ENCODE assay signal across 1 cellular context in the genomic region with DNA sequence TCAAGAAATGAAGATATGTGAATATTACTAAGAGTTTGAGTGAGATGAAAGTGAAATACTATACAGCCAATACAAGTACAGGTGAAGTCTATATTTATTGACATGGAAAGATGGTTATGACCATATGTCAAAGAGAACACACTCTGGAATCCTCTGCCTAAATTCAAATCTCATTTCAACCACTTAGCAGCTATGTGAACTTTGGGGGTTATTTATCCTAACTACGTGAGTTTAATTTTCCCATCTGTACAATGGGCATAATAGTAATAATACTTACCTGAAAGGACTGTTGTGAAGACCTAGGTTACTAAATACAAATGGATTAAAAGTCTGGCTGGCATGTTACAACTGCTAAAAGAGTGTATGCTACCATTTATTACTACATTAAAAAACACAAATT.
TF ChIP-seq lines count a peak whose summit lies in the region.

No MANE protein-coding gene starts in this region.

TF ChIP-seq in K562, 482 proteins besides CTCF, POLR2A, EP300 and RAD21 (continued from another document):
- TF ChIP-seq, protein P1, sequence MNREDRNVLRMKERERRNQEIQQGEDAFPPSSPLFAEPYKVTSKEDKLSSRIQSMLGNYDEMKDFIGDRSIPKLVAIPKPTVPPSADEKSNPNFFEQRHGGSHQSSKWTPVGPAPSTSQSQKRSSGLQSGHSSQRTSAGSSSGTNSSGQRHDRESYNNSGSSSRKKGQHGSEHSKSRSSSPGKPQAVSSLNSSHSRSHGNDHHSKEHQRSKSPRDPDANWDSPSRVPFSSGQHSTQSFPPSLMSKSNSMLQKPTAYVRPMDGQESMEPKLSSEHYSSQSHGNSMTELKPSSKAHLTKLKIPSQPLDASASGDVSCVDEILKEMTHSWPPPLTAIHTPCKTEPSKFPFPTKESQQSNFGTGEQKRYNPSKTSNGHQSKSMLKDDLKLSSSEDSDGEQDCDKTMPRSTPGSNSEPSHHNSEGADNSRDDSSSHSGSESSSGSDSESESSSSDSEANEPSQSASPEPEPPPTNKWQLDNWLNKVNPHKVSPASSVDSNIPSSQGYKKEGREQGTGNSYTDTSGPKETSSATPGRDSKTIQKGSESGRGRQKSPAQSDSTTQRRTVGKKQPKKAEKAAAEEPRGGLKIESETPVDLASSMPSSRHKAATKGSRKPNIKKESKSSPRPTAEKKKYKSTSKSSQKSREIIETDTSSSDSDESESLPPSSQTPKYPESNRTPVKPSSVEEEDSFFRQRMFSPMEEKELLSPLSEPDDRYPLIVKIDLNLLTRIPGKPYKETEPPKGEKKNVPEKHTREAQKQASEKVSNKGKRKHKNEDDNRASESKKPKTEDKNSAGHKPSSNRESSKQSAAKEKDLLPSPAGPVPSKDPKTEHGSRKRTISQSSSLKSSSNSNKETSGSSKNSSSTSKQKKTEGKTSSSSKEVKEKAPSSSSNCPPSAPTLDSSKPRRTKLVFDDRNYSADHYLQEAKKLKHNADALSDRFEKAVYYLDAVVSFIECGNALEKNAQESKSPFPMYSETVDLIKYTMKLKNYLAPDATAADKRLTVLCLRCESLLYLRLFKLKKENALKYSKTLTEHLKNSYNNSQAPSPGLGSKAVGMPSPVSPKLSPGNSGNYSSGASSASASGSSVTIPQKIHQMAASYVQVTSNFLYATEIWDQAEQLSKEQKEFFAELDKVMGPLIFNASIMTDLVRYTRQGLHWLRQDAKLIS (CRISPR knock-in tag; IDR thresholded peaks at IDR 0.05) = no peak
- no peak for TF ChIP-seq MAFG (tag; conservative IDR thresholded peaks at IDR 0.05)
- TF ChIP-seq BCOR (IDR thresholded peaks at IDR 0.05) = peak; percentile 62; the same call in 1 of the 2 replicates
- TF ChIP-seq, protein P2, sequence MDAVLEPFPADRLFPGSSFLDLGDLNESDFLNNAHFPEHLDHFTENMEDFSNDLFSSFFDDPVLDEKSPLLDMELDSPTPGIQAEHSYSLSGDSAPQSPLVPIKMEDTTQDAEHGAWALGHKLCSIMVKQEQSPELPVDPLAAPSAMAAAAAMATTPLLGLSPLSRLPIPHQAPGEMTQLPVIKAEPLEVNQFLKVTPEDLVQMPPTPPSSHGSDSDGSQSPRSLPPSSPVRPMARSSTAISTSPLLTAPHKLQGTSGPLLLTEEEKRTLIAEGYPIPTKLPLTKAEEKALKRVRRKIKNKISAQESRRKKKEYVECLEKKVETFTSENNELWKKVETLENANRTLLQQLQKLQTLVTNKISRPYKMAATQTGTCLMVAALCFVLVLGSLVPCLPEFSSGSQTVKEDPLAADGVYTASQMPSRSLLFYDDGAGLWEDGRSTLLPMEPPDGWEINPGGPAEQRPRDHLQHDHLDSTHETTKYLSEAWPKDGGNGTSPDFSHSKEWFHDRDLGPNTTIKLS (IDR thresholded peaks at IDR 0.05; ENCODE audit: borderline replicate concordance, low read depth) = no peak
- no peak for TF ChIP-seq NR2C2 (CRISPR knock-in tag; IDR thresholded peaks at IDR 0.05)
- TF ChIP-seq NR2C2 (tag; IDR thresholded peaks at IDR 0.05) = no peak
- TF ChIP-seq MXI1 (IDR thresholded peaks at IDR 0.05; ENCODE audit: low read depth, low read length) = no peak
- no peak for TF ChIP-seq MECOM (CRISPR knock-in tag; IDR thresholded peaks at IDR 0.05)
- no peak for TF ChIP-seq FOXK2 (conservative IDR thresholded peaks at IDR 0.05 in 1 of 2, IDR thresholded peaks at IDR 0.05 in 1 of 2; ENCODE audit: low read depth in 2 of 2)
- TF ChIP-seq ATF1 (CRISPR knock-in tag; IDR thresholded peaks at IDR 0.05) = no peak
- TF ChIP-seq ATF1 (tag; IDR thresholded peaks at IDR 0.05) = no peak
- peak; percentile 67 for TF ChIP-seq CHD4 (IDR thresholded peaks at IDR 0.05; ENCODE audit: insufficient read depth, insufficient replicate concordance, low read depth, low read length, poor library complexity, severe bottlenecking)
